8 cellular contexts compared by ENCODE assay signal in the genomic region with DNA sequence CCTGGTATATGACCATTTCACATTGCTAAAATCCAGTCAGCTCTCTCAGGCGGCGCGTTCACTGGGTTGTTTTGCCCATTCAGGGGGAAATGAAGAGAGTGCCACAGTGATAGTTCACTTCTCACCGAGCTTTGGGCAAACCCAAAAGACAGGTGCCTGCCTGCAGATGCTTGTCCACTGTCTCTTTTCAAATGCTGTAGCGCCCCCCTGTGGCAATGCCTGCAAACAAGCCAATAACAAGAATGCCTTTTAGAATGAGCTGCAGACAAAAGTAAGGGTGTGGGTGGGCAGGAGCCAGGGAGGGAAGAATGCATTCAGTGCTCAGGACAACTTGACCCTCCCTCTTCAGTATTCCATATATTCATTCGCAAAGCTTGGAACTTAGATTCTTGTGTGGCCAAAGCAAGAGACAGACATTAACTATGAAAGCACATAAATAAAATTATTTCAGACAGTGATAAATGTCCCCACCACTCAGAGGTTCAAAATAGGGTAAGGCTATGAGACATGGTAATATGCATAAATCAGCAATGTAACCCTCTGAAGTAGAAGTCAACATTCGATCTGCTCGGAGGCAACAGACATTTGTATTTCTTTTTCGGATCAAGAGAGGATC.
DNase-seq lines count a peak whose midpoint lies in the region; ATAC-seq and TF ChIP-seq lines count a peak whose summit lies in the region.

No MANE protein-coding gene starts in this region.

- no peaks in the 10 kb centered on the region for H3K9me3 ChIP-seq in WERI-Rb-1 (ENCODE audit: severe bottlenecking)

- no peak overlapping the region for H3K27ac Mint-ChIP-seq in mesothelial cell of epicardium

- peaks cover 14% of the 10 kb centered on the region for H3K27me3 ChIP-seq in WERI-Rb-1 (ENCODE audit: insufficient read depth, low read depth, severe bottlenecking)

- H3K27me3 Mint-ChIP-seq in mesothelial cell of epicardium (ENCODE audit: low read depth): no peaks in the 10 kb centered on the region

- H3K9me3 Mint-ChIP-seq in mesothelial cell of epicardium: no peaks in the 10 kb centered on the region

- peak; percentile 79 for TF ChIP-seq CTCF in WERI-Rb-1 (IDR thresholded peaks at IDR 0.05; ENCODE audit: low read depth, low read length)
- peak; percentile 59 for TF ChIP-seq CTCF in mesothelial cell of epicardium (IDR thresholded peaks at IDR 0.05; ENCODE audit: unreplicated experiment)

- no peak overlapping the region for H3K4me3 ChIP-seq in WERI-Rb-1 (ENCODE audit: low read depth, low read length)

- H3K27ac ChIP-seq in WERI-Rb-1: no peak overlapping the region

- H3K4me3 Mint-ChIP-seq in mesothelial cell of epicardium: no peak overlapping the region

- DNase-seq in SKM-1 treated with dmso at 0.1 percent for 144 hours (lab: John Stamatoyannopoulos, UW; ENCODE audit: unreplicated experiment): peak; percentile 49
- no peak for DNase-seq in SKM-1 (lab: John Stamatoyannopoulos, UW; ENCODE audit: unreplicated experiment)
- DNase-seq in NCI-H2107 treated with DMSO at 0.1 percent for 48 hours (lab: John Stamatoyannopoulos, UW; ENCODE audit: unreplicated experiment): peak; percentile 54
- DNase-seq in WERI-Rb-1: peak; percentile 81
- peak; percentile 90 for DNase-seq in ecto neural progenitor cell (ENCODE audit: low spot score)
- DNase-seq in mesothelial cell of epicardium (ENCODE audit: low spot score in 2 of 2, unreplicated experiment in 2 of 2): peak; percentile 53 to 81
- peak in 4 of 6 experiments; percentile 2 to 14 (median 8) for DNase-seq in stimulated activated naive CD4-positive, alpha-beta T cell (lab: John Stamatoyannopoulos, UW)

- ATAC-seq in GM19467 (IDR thresholded peaks at IDR 0.05; ENCODE audit: unreplicated experiment): no peak

- H3K4me1 Mint-ChIP-seq in mesothelial cell of epicardium: peaks cover 10% of the 10 kb centered on the region

- H3K36me3 Mint-ChIP-seq in mesothelial cell of epicardium: no peaks in the 10 kb centered on the region

- no peaks in the 10 kb centered on the region for H3K36me3 ChIP-seq in WERI-Rb-1
